13 cellular contexts compared by ENCODE assay signal in the genomic region with DNA sequence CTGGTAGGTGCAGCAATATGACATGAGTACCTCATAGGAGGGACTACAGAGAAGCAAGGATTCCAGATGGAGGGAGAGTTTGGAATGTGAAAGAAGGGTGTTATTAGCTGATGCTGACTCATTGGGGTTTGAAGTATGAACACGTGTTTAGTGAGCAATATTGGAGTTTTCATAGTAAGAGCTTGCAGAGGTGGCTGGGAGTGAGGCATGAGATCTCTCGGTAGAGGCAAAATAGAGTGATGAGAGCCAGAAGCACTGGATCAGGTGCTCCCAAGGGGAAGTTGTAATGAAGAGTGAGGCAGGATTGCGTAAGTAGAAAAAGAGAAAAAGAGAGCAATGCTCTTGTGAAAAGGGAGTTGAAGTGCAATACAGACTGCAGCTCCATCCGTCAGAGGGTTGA. TPM values are rescaled to one million over a fixed set of nuclear protein-coding genes. Genes with fewer than 3 reads are reported as not detected.
DNase-seq lines count a peak whose midpoint lies in the region; ATAC-seq and TF ChIP-seq lines count a peak whose summit lies in the region.
"Had no signal": no experiment of that assay in that cellular context is flagged by ENCODE, and none has a peak within 500 bp of the region (broad histone marks: within the 10 kb centered on the region; RNA-seq: fewer than 3 reads in every experiment).

No MANE protein-coding gene starts in this region.

- no peak overlapping the region for H3K27ac Mint-ChIP-seq in activated CD4-positive, alpha-beta T cell treated with anti-CD3 and anti-CD28 coated beads, Interleukin-2, amount 10 ng/mL, durations not matched to agents 24 days and 14 days
- H3K27ac Mint-ChIP-seq: CD4-positive, alpha-beta memory T cell; stimulated activated naive CD8-positive, alpha-beta T cell treated with anti-CD3 and anti-CD28 coated beads, Interleukin-15, amount 100 ng/mL, for 72 hours had no signal

- H3K36me3 ChIP-seq in RWPE2 (ENCODE audit: low read depth): no peaks in the 10 kb centered on the region
- H3K36me3 ChIP-seq in hepatocyte (replicated peaks; ENCODE audit: insufficient read depth, low read depth): no peaks in the 10 kb centered on the region
- H3K36me3 ChIP-seq in BE2C: no peaks in the 10 kb centered on the region

- no peaks in the 10 kb centered on the region for H4K20me1 ChIP-seq in hepatocyte (ENCODE audit: insufficient read depth, poor library complexity, severe bottlenecking)

- H3K27me3 ChIP-seq in HL-60 (ENCODE audit: insufficient read depth, poor library complexity, severe bottlenecking) (no peaks in the 10 kb centered on the region), RWPE2 (ENCODE audit: insufficient read depth, poor library complexity, severe bottlenecking) (no peaks in the 10 kb centered on the region), hepatocyte (no peaks in the 10 kb centered on the region), BE2C (no peaks in the 10 kb centered on the region)

- H3K9me3 Mint-ChIP-seq in activated CD4-positive, alpha-beta T cell treated with anti-CD3 and anti-CD28 coated beads, Interleukin-2, amount 10 ng/mL, durations not matched to agents 24 days and 14 days: no peaks in the 10 kb centered on the region

- H3K4me3 Mint-ChIP-seq in activated CD4-positive, alpha-beta T cell treated with anti-CD3 and anti-CD28 coated beads, Interleukin-2, amount 10 ng/mL, durations not matched to agents 24 days and 14 days: no peak overlapping the region
- H3K4me3 Mint-ChIP-seq: CD4-positive, alpha-beta memory T cell; stimulated activated naive CD8-positive, alpha-beta T cell treated with anti-CD3 and anti-CD28 coated beads, Interleukin-15, amount 100 ng/mL, for 72 hours had no signal

- intact Hi-C loops in activated CD4-positive, alpha-beta T cell treated with anti-CD3 and anti-CD28 coated beads, Interleukin-2, amount 10 ng/mL, durations not matched to agents 24 days and 14 days (cut with micrococcal nuclease): no loop called here

- H3K4me3 ChIP-seq in HL-60 (replicated peaks; ENCODE audit: insufficient read depth, low read length): no peak overlapping the region
- H3K4me3 ChIP-seq in RWPE2 (ENCODE audit: severe bottlenecking): no peak overlapping the region
- no peak overlapping the region for H3K4me3 ChIP-seq in hepatocyte
- no peak overlapping the region for H3K4me3 ChIP-seq in BE2C (ENCODE audit: low read depth, low read length)

- peak; percentile 53; the same call in 2 of the 3 replicates for ATAC-seq in RWPE2 (ENCODE audit: low read depth)
- no peak for ATAC-seq in GM21786 (IDR thresholded peaks at IDR 0.05; ENCODE audit: unreplicated experiment)
- ATAC-seq: left cardiac atrium; stimulated activated naive CD8-positive, alpha-beta T cell treated with anti-CD3 and anti-CD28 coated beads, Interleukin-15, amount 100 ng/mL, for 72 hours had no signal

- no peaks in the 10 kb centered on the region for H3K79me2 ChIP-seq in hepatocyte

- H3K4me1 ChIP-seq in RWPE2 (ENCODE audit: insufficient read depth, poor library complexity, severe bottlenecking) (no peaks in the 10 kb centered on the region), hepatocyte (ENCODE audit: insufficient read depth) (no peaks in the 10 kb centered on the region), BE2C (no peaks in the 10 kb centered on the region)

- H3K9me3 ChIP-seq in RWPE2 (ENCODE audit: severe bottlenecking) (no peaks in the 10 kb centered on the region), hepatocyte (ENCODE audit: low read depth) (no peaks in the 10 kb centered on the region), BE2C (no peaks in the 10 kb centered on the region)

- no peak for TF ChIP-seq CTCF in HL-60 (IDR thresholded peaks at IDR 0.05; ENCODE audit: insufficient read depth, low read length)
- no peak for TF ChIP-seq CTCF in RWPE2 (IDR thresholded peaks at IDR 0.05; ENCODE audit: poor library complexity, severe bottlenecking)
- no peak for TF ChIP-seq CTCF in hepatocyte (IDR thresholded peaks at IDR 0.05; ENCODE audit: poor library complexity)
- no peak for TF ChIP-seq CTCF in BE2C (IDR thresholded peaks at IDR 0.05; ENCODE audit: low read depth, low read length)

- no peaks in the 10 kb centered on the region for H3K9me2 ChIP-seq in hepatocyte (replicated peaks; ENCODE audit: insufficient read depth)

- DNase-seq in AG08395 (ENCODE audit: low spot score) (peak; percentile 40), HL-60 (ENCODE audit: low read depth in 1 of 2, low spot score in 1 of 2) (peak; percentile 72 to 75), RWPE2 (ENCODE audit: low spot score) (no peak), hepatocyte (ENCODE audit: low spot score) (peak; percentile 5), substantia nigra (lab: John Stamatoyannopoulos, UW) (no peak), BE2C (no peak)
- no peak for DNase-seq in activated CD4-positive, alpha-beta T cell treated with anti-CD3 and anti-CD28 coated beads, Interleukin-2, amount 10 ng/mL, durations not matched to agents 24 days and 14 days
- DNase-seq: aorta; CD4-positive, alpha-beta memory T cell; left cardiac atrium; stimulated activated CD4-positive, alpha-beta T cell treated with anti-CD3 and anti-CD28 coated beads, Interleukin-1b, Interleukin-23, amount 100 ng/mL, for 48 hours; stimulated activated naive CD8-positive, alpha-beta T cell treated with anti-CD3 and anti-CD28 coated beads, Interleukin-15, amount 100 ng/mL, for 72 hours had no signal

- no peaks in the 10 kb centered on the region for H3K4me1 Mint-ChIP-seq in activated CD4-positive, alpha-beta T cell treated with anti-CD3 and anti-CD28 coated beads, Interleukin-2, amount 10 ng/mL, durations not matched to agents 24 days and 14 days
- H3K4me1 Mint-ChIP-seq: CD4-positive, alpha-beta memory T cell; stimulated activated naive CD8-positive, alpha-beta T cell treated with anti-CD3 and anti-CD28 coated beads, Interleukin-15, amount 100 ng/mL, for 72 hours had no signal

- H3K36me3 Mint-ChIP-seq in activated CD4-positive, alpha-beta T cell treated with anti-CD3 and anti-CD28 coated beads, Interleukin-2, amount 10 ng/mL, durations not matched to agents 24 days and 14 days (ENCODE audit: low read depth): no peaks in the 10 kb centered on the region
- H3K36me3 Mint-ChIP-seq: CD4-positive, alpha-beta memory T cell had no signal

- H3K27ac ChIP-seq in HL-60 (replicated peaks): no peak overlapping the region
- no peak overlapping the region for H3K27ac ChIP-seq in RWPE2 (ENCODE audit: poor library complexity, severe bottlenecking)
- no peak overlapping the region for H3K27ac ChIP-seq in hepatocyte
- no peak overlapping the region for H3K27ac ChIP-seq in substantia nigra (ENCODE audit: low read depth, low read length, poor library complexity, severe bottlenecking)

- H3K27me3 Mint-ChIP-seq in activated CD4-positive, alpha-beta T cell treated with anti-CD3 and anti-CD28 coated beads, Interleukin-2, amount 10 ng/mL, durations not matched to agents 24 days and 14 days: no peaks in the 10 kb centered on the region
- H3K27me3 Mint-ChIP-seq: CD4-positive, alpha-beta memory T cell; stimulated activated naive CD8-positive, alpha-beta T cell treated with anti-CD3 and anti-CD28 coated beads, Interleukin-15, amount 100 ng/mL, for 72 hours had no signal

- no peak overlapping the region for H3K4me2 ChIP-seq in hepatocyte

- H2AFZ ChIP-seq in hepatocyte: no peak overlapping the region

- WGBS in hepatocyte (ENCODE audit: low lambda C conversion rate, missing lambda C conversion rate): 74% methylated on average over 4 of the region's 4 CpGs

RNA-seq across cellular contexts. Expression of a gene that starts 42.1 kb away (rescaled TPM):
- total RNA-seq in hepatocyte: 256 and 271 TPM in 2 replicates
- polyA plus RNA-seq in hepatocyte: 300 and 434 TPM in 2 replicates
- total RNA-seq in activated CD4-positive, alpha-beta T cell treated with anti-CD3 and anti-CD28 coated beads, Interleukin-2, amount 10 ng/mL, durations not matched to agents 24 days and 14 days: 1.2 TPM in 1 of 2 replicates, not detected in the other
- polyA plus RNA-seq in BE2C (2012; ENCODE audit: insufficient read depth, insufficient read length, low read depth): not detected
- polyA plus RNA-seq: CD4-positive, alpha-beta memory T cell had no signal

Comparison
In these comparisons a context has a peak if more than half of its experiments do, and no peak if none do; other contexts are left out.
1. DNase-seq: peak in AG08395 (single experiment), HL-60 (2 of 2) and hepatocyte (single experiment); none in RWPE2 (single experiment), activated CD4-positive, alpha-beta T cell treated with anti-CD3 and anti-CD28 coated beads, Interleukin-2, amount 10 ng/mL, durations not matched to agents 24 days and 14 days (single experiment), substantia nigra (0 of 49) and BE2C (single experiment).
2. RNA of a gene that starts 42.1 kb away (total RNA-seq): 256 to 271 TPM in hepatocyte; 1.2 TPM in activated CD4-positive, alpha-beta T cell treated with anti-CD3 and anti-CD28 coated beads, Interleukin-2, amount 10 ng/mL, durations not matched to agents 24 days and 14 days; every median in the first group is over 100 times any median in the second.